ENCODE assay signal across 9 cellular contexts in the genomic region with DNA sequence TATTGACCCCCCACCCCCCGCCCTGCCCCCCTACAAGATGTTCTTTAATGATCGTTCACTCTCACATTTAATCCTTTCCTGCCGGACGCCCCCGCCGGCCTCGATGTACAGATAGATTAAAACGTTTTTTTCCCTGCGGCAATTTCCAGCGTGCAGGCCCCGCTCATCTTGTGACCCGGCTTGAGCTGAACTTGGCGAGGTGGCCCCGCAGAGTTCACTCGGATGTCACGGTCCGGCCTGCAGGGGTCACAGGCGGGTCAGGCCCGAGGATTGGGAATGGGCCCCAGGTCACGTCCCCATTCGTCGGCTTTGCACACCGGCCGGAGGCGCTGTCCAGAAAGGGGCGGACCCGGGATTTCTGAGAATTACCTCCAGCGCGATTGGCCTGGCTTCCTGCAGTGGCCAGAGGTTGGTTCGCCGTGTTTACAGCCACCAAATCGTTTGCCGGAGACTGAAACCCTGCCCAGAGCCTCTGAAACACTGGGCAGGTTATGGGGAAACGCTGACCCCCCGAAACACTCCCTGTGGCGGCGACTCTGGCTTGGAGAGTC. TPM values are rescaled to one million over a fixed set of nuclear protein-coding genes. Genes with fewer than 3 reads are reported as not detected.
A peak's percentile ranks its signal among the peaks of the same experiment; 100 is the strongest.
DNase-seq lines count a peak whose midpoint lies in the region; ATAC-seq and TF ChIP-seq lines count a peak whose summit lies in the region.
"Had no signal": no experiment of that assay in that cellular context is flagged by ENCODE, and none has a peak within 500 bp of the region (broad histone marks: within the 10 kb centered on the region; RNA-seq: fewer than 3 reads in every experiment).

No MANE protein-coding gene starts in this region.

- intact Hi-C loops in CD14-positive monocyte (cut with micrococcal nuclease), result no loop called here
- intact Hi-C loops in naive thymus-derived CD4-positive, alpha-beta T cell (cut with micrococcal nuclease), result loop anchor here in 1 of 2 donors (5.0 kb wide), 2 partner anchors 184 to 379 kb away; no protein-coding TSS in a partner anchor

- no peak for ATAC-seq in naive thymus-derived CD4-positive, alpha-beta T cell
- ATAC-seq in HG03565 (IDR thresholded peaks at IDR 0.05; ENCODE audit: unreplicated experiment), result no peak

- H3K27ac ChIP-seq in naive thymus-derived CD4-positive, alpha-beta T cell (ENCODE audit: low read depth, low read length), result no peak overlapping the region

- peaks cover under 1 to 7% of the 10 kb centered on the region in 2 donors for H3K27me3 ChIP-seq in naive thymus-derived CD4-positive, alpha-beta T cell (ENCODE audit: control insufficient read depth in 2 of 2, insufficient read depth in 2 of 2, low read length in 2 of 2)

- peak overlapping the region; percentile 6 to 87 for H3K4me3 Mint-ChIP-seq in CD14-positive monocyte
- H3K4me3 Mint-ChIP-seq in naive thymus-derived CD4-positive, alpha-beta T cell, result peak overlapping the region in 8 of 10 donors; percentile 12 to 81 (median 62)

- H3K9me3 ChIP-seq in naive thymus-derived CD4-positive, alpha-beta T cell (ENCODE audit: control insufficient read depth in 2 of 3, low read length in 3 of 3), result no peaks in the 10 kb centered on the region

- TF ChIP-seq CTCF in CD14-positive monocyte (IDR thresholded peaks at IDR 0.05), result no peak

- no peak overlapping the region for H3K27ac Mint-ChIP-seq in CD14-positive monocyte
- no peak overlapping the region for H3K27ac Mint-ChIP-seq in naive thymus-derived CD4-positive, alpha-beta T cell

- H3K36me3 Mint-ChIP-seq in CD14-positive monocyte, result peaks cover 5 to 14% of the 10 kb centered on the region in 2 donors
- H3K36me3 Mint-ChIP-seq in naive thymus-derived CD4-positive, alpha-beta T cell, result peaks cover 0 to 1% (median 0%) of the 10 kb centered on the region in 5 donors

- POLR2A ChIA-PET in naive thymus-derived CD4-positive, alpha-beta T cell (lab: Charles Lee), result no interaction called here

- CTCF ChIA-PET in naive thymus-derived CD4-positive, alpha-beta T cell (lab: Charles Lee), result no interaction called here

- no peaks in the 10 kb centered on the region for H3K4me1 ChIP-seq in naive thymus-derived CD4-positive, alpha-beta T cell (ENCODE audit: control insufficient read depth in 2 of 2, insufficient read depth in 2 of 2, low read length in 2 of 2)

- peaks cover 90 to 100% (median 100%) of the 10 kb centered on the region in 3 donors for H3K27me3 Mint-ChIP-seq in CD14-positive monocyte (ENCODE audit: low read depth in 3 of 3)
- peaks cover 66 to 94% (median 74%) of the 10 kb centered on the region in 5 donors for H3K27me3 Mint-ChIP-seq in naive thymus-derived CD4-positive, alpha-beta T cell

- no peaks in the 10 kb centered on the region for H3K36me3 ChIP-seq in naive thymus-derived CD4-positive, alpha-beta T cell (ENCODE audit: control insufficient read depth in 2 of 3, insufficient read depth in 3 of 3, low read length in 3 of 3)

- H3K9me3 Mint-ChIP-seq in CD14-positive monocyte, result peaks cover 0 to 13% (median 4%) of the 10 kb centered on the region in 7 donors
- H3K9me3 Mint-ChIP-seq in naive thymus-derived CD4-positive, alpha-beta T cell, result peaks cover 0 to 3% (median 0%) of the 10 kb centered on the region in 11 donors

- no peak overlapping the region for H3K4me3 ChIP-seq in naive thymus-derived CD4-positive, alpha-beta T cell (ENCODE audit: low read length)

- DNase-seq in CD14-positive monocyte (ENCODE audit: low spot score), result no peak
- peak; percentile 60 for DNase-seq in M059J (ENCODE audit: low read depth)
- DNase-seq in dermis blood vessel endothelial cell, result peak; percentile 56
- DNase-seq in naive thymus-derived CD4-positive, alpha-beta T cell, result no peak
- no peak for DNase-seq in kidney glomerular epithelial cell (lab: John Stamatoyannopoulos, UW)
- DNase-seq in COR-L47 (lab: John Stamatoyannopoulos, UW), result no peak
- no peak for DNase-seq in NCI-H2029 (lab: John Stamatoyannopoulos, UW)
- DNase-seq: SHP77 had no signal

- peaks cover 31% of the 10 kb centered on the region for H3K4me1 Mint-ChIP-seq in CD14-positive monocyte
- H3K4me1 Mint-ChIP-seq in naive thymus-derived CD4-positive, alpha-beta T cell, result peaks cover 9 to 51% (median 25%) of the 10 kb centered on the region in 7 donors

RNA-seq across cellular contexts. Expression of gene CYP26A1, which starts 1.9 kb away (rescaled TPM):
- not detected for polyA plus RNA-seq in CD14-positive monocyte
- not detected in 2 replicates for total RNA-seq in M059J (2014; rRNA removed; shearing (Covaris generic))
- 2.2 and 2.7 TPM in 2 replicates for total RNA-seq in dermis blood vessel endothelial cell
- total RNA-seq in naive thymus-derived CD4-positive, alpha-beta T cell, result not detected
- not detected for polyA plus RNA-seq in naive thymus-derived CD4-positive, alpha-beta T cell

RNA-seq across cellular contexts. Expression of gene CYP26C1, which starts 11.2 kb away (rescaled TPM):
- polyA plus RNA-seq in CD14-positive monocyte, result not detected
- not detected in 2 replicates for total RNA-seq in M059J (2014; rRNA removed; shearing (Covaris generic))
- 1.9 and 5.4 TPM in 2 replicates for total RNA-seq in dermis blood vessel endothelial cell
- under 1 TPM; 0.10 to 0.38 (median 0.27) TPM for total RNA-seq in naive thymus-derived CD4-positive, alpha-beta T cell
- not detected for polyA plus RNA-seq in naive thymus-derived CD4-positive, alpha-beta T cell

Comparison
In these comparisons a context has a peak if more than half of its experiments do, and no peak if none do; other contexts are left out.
1. DNase-seq: peak in M059J (single experiment) and dermis blood vessel endothelial cell (single experiment); none in CD14-positive monocyte (single experiment), naive thymus-derived CD4-positive, alpha-beta T cell (0 of 9), kidney glomerular epithelial cell (single experiment), COR-L47 (single experiment) and NCI-H2029 (single experiment).